Comparison of ENCODE assay signal across 19 cellular contexts in genomic region chr12:116354950-116355779, GRCh38.
"Had no signal": no experiment of that assay in that cellular context is flagged by ENCODE, and none has a peak within 500 bp of the region (broad histone marks: within the 10 kb centered on the region; RNA-seq: fewer than 3 reads in every experiment).

No MANE protein-coding gene starts in this region.

- H3K4me3 ChIP-seq: coronary artery, lung, mucosa of descending colon, pancreas, right lobe of liver, suprapubic skin, transverse colon had no signal

- H3K36me3 ChIP-seq: neutrophil, pancreas, right lobe of liver, suprapubic skin, transverse colon had no signal

- FAIRE-seq: endometrium, frontal cortex, keratinocyte, pancreas, small intestine had no signal

- DNase-seq: effector memory CD4-positive, alpha-beta T cell; mucosa of descending colon; naive B cell; pancreas; small intestine; stimulated activated CD4-positive, alpha-beta T cell treated with anti-CD3 and anti-CD28 coated beads, Interleukin-15, amount 100 ng/mL, for 24 hours; stimulated activated CD4-positive, alpha-beta T cell treated with anti-CD3 and anti-CD28 coated beads, Interleukin-2, amount 100 ng/mL, for 48 hours; stimulated activated naive B cell treated with anti-CD40 and anti-IgM and Interleukin-4, amounts not matched to agents 10 μg/mL and 1 μg/mL and 100 μg/mL, for 72 hours; stimulated activated naive CD8-positive, alpha-beta T cell treated with anti-CD3 and anti-CD28 coated beads, Interleukin-15, amount 100 ng/mL, for 72 hours; transverse colon had no signal

- H3K27ac ChIP-seq: coronary artery, neutrophil, pancreas, suprapubic skin, transverse colon had no signal

- H3K27me3 ChIP-seq: neutrophil, pancreas, right lobe of liver, suprapubic skin, transverse colon had no signal

- H3K9me3 ChIP-seq: mucosa of descending colon, neutrophil, pancreas, right lobe of liver, suprapubic skin, transverse colon had no signal

- ATAC-seq: mucosa of descending colon; natural killer cell treated with Interleukin-12 subunit alpha and Interleukin-12 subunit beta and Interleukin-15 and Interleukin-18, amount 100 ng/mL, for 72 hours; pancreas; stimulated activated naive B cell treated with anti-CD40 and anti-IgM and Interleukin-4, amounts not matched to agents 10 μg/mL and 1 μg/mL and 100 μg/mL, for 72 hours; stimulated activated naive CD8-positive, alpha-beta T cell treated with anti-CD3 and anti-CD28 coated beads, Interleukin-15, amount 100 ng/mL, for 72 hours had no signal
